Comparison of ENCODE assay signal across 10 cellular contexts in the genomic region with DNA sequence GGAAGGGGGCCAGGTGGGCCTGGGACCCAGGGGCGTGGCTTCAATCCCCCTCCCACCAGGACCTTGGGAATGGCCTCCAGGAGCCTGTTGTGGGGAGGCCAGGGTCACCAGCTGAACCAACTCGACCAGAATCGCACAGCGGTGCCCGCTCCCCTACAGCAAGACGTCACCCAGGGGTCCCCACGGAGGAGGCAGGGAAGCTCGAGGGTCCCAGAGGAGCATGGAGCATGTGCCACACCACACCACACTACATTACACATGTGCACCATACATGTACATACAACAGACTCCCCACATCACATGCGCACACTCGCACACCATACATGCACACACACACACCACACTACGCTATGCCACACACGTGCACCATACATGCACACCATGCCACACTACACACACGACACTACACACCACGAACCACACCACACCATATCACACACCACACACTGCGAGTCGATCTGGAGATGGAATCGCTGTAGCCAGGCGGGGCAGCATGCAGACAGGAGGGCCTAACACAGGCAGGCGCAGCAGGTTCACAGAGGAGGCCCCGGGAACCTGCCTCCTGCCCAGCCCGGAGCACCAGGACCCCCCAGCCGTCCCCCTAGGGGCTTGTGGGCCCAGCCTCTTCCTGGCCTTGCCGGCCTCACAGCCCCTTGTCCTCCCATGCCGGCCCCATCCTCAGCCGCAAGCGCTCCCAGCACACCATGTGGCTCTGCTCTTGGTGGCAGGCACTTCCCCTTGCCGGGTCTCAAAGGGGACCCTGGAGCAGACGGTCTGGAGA. TPM values are rescaled to one million over a fixed set of nuclear protein-coding genes. Genes with fewer than 3 reads are reported as not detected.
DNase-seq lines count a peak whose midpoint lies in the region; ATAC-seq and TF ChIP-seq lines count a peak whose summit lies in the region.
"Had no signal": no experiment of that assay in that cellular context is flagged by ENCODE, and none has a peak within 500 bp of the region (broad histone marks: within the 10 kb centered on the region; RNA-seq: fewer than 3 reads in every experiment).

No MANE protein-coding gene starts in this region.

- peaks cover 12% of the 10 kb centered on the region; the same call in 1 of the 2 replicates for H4K20me1 ChIP-seq in Karpas-422 (ENCODE audit: insufficient read depth, low read depth, low read length)

- peaks cover 67% of the 10 kb centered on the region for H3K4me1 Mint-ChIP-seq in T-helper 1 cell treated with Interleukin-12 subunit alpha and Interleukin-12 subunit beta and Interleukin-4 antibody, amounts not matched to agents 30 μg/mL and 1 μg/mL, for 36 hours (ENCODE audit: low read depth)

- H3K36me3 Mint-ChIP-seq in T-helper 1 cell treated with Interleukin-12 subunit alpha and Interleukin-12 subunit beta and Interleukin-4 antibody, amounts not matched to agents 30 μg/mL and 1 μg/mL, for 36 hours (ENCODE audit: low read depth), result peaks cover 38% of the 10 kb centered on the region

- H3K9me3 ChIP-seq in Karpas-422 (ENCODE audit: low read length) (no peaks in the 10 kb centered on the region), esophagus muscularis mucosa (no peaks in the 10 kb centered on the region), stomach smooth muscle (ENCODE audit: control insufficient read depth in 2 of 2, low read length in 2 of 2) (no peaks in the 10 kb centered on the region)

- CTCF ChIA-PET in GM10248 (lab: Yijun Ruan, JAX), result interaction anchor here (0.7 to 1.9 kb wide), 8 partner anchors 9 to 119 kb away, joined by 3 to 7 read pairs (median 4); partner anchors contain the start of gene UBE2G2

- no peak for TF ChIP-seq EP300 in esophagus muscularis mucosa (IDR thresholded peaks at IDR 0.05)

- peaks cover 5% of the 10 kb centered on the region; the same call in 1 of the 2 replicates for H3K36me3 ChIP-seq in Karpas-422 (ENCODE audit: insufficient read depth, low read length)
- H3K36me3 ChIP-seq in esophagus muscularis mucosa, result no peaks in the 10 kb centered on the region
- no peaks in the 10 kb centered on the region for H3K36me3 ChIP-seq in stomach smooth muscle (ENCODE audit: control insufficient read depth in 2 of 2, insufficient read depth in 2 of 2, low read length in 2 of 2)

- no peak for DNase-seq in T-helper 1 cell
- peak; percentile 66 for DNase-seq in Karpas-422
- no peak for DNase-seq in esophagus muscularis mucosa (ENCODE audit: extremely low spot score)
- no peak for DNase-seq in GM10248 (ENCODE audit: extremely low spot score)
- no peak for DNase-seq in HUDEP-2 (lab: John Stamatoyannopoulos, UW; ENCODE audit: unreplicated experiment in 76 of 76)
- DNase-seq: 8988T, mammary epithelial cell had no signal

- peak overlapping the region; percentile 99 for H3K4me3 Mint-ChIP-seq in T-helper 1 cell treated with Interleukin-12 subunit alpha and Interleukin-12 subunit beta and Interleukin-4 antibody, amounts not matched to agents 30 μg/mL and 1 μg/mL, for 36 hours

- WGBS in esophagus muscularis mucosa, result 75% methylated on average over 21 of the region's 28 CpGs

- POLR2A ChIA-PET in GM10248 (lab: Yijun Ruan, JAX), result no interaction called here

- H3K4me3 ChIP-seq in Karpas-422 (ENCODE audit: low read length) (peak overlapping the region; percentile 94), esophagus muscularis mucosa (peak overlapping the region; percentile 37 to 49 (median 38)), stomach smooth muscle (ENCODE audit: low read length in 2 of 2) (peak overlapping the region; percentile 12 to 57)

- no peaks in the 10 kb centered on the region for H3K9me3 Mint-ChIP-seq in T-helper 1 cell treated with Interleukin-12 subunit alpha and Interleukin-12 subunit beta and Interleukin-4 antibody, amounts not matched to agents 30 μg/mL and 1 μg/mL, for 36 hours

- no peak overlapping the region for H2AFZ ChIP-seq in Karpas-422 (ENCODE audit: low read length)

- H3K4me1 ChIP-seq in Karpas-422 (ENCODE audit: low read length), result peaks cover 78% of the 10 kb centered on the region
- peaks cover 0 to 13% (median 4%) of the 10 kb centered on the region in 4 donors for H3K4me1 ChIP-seq in esophagus muscularis mucosa
- H3K4me1 ChIP-seq in stomach smooth muscle (ENCODE audit: control insufficient read depth, insufficient read depth, low read length), result no peaks in the 10 kb centered on the region

- ATAC-seq in GM18873 (IDR thresholded peaks at IDR 0.05; ENCODE audit: low FRiP score, unreplicated experiment), result no peak

- H3K4me2 ChIP-seq in Karpas-422 (ENCODE audit: low read depth, low read length, poor library complexity, severe bottlenecking), result peak overlapping the region; percentile 92

- H3K27ac Mint-ChIP-seq in T-helper 1 cell treated with Interleukin-12 subunit alpha and Interleukin-12 subunit beta and Interleukin-4 antibody, amounts not matched to agents 30 μg/mL and 1 μg/mL, for 36 hours, result peak overlapping the region; percentile 91

- H3K27me3 ChIP-seq in Karpas-422 (ENCODE audit: low read length), result no peaks in the 10 kb centered on the region
- peaks cover 0 to 32% (median 0%) of the 10 kb centered on the region in 4 donors for H3K27me3 ChIP-seq in esophagus muscularis mucosa
- peaks cover 8 to 13% of the 10 kb centered on the region in 2 donors for H3K27me3 ChIP-seq in stomach smooth muscle (ENCODE audit: control insufficient read depth in 1 of 2, insufficient read depth in 2 of 2, low read length in 2 of 2)

- no peak for TF ChIP-seq POLR2A in esophagus muscularis mucosa (IDR thresholded peaks at IDR 0.05; ENCODE audit: low read depth)

- TF ChIP-seq CTCF in esophagus muscularis mucosa (IDR thresholded peaks at IDR 0.05) (no peak), GM10248 (IDR thresholded peaks at IDR 0.05; ENCODE audit: control extremely low read depth, extremely low read depth, low read depth, missing control alignments) (no peak)

- H3K27ac ChIP-seq in Karpas-422 (ENCODE audit: low read length), result peak overlapping the region; percentile 96
- H3K27ac ChIP-seq in esophagus muscularis mucosa (replicated peaks in 1 of 4), result peak overlapping the region in 3 of 4 donors; percentile 5 to 23 (median 15)
- no peak overlapping the region for H3K27ac ChIP-seq in stomach smooth muscle (ENCODE audit: low read length)

- no peaks in the 10 kb centered on the region for H3K9me2 ChIP-seq in Karpas-422 (replicated peaks; ENCODE audit: insufficient read depth, low read length)

- intact Hi-C loops in esophagus muscularis mucosa (cut with DNase I), result no loop called here

- H3K27me3 Mint-ChIP-seq in T-helper 1 cell treated with Interleukin-12 subunit alpha and Interleukin-12 subunit beta and Interleukin-4 antibody, amounts not matched to agents 30 μg/mL and 1 μg/mL, for 36 hours (ENCODE audit: low read depth), result no peaks in the 10 kb centered on the region

- H3K79me2 ChIP-seq in Karpas-422 (ENCODE audit: low read length), result peaks cover 71% of the 10 kb centered on the region

- peak overlapping the region; percentile 93 for H3K9ac ChIP-seq in Karpas-422 (ENCODE audit: low read length)
- H3K9ac ChIP-seq in stomach smooth muscle (ENCODE audit: low read length in 2 of 2), result no peak overlapping the region

RNA-seq across cellular contexts. Expression of gene ITGB2, which starts 0.6 kb away (rescaled TPM):
- total RNA-seq in Karpas-422 (2014; rRNA removed; shearing (Covaris generic); ENCODE audit: low replicate concordance), result 252 and 484 TPM in 2 replicates
- 100 to 1,000 TPM in 1 of 4 donors, 10 to 100 TPM in 3; 33.2 to 110 (median 44.0) TPM for total RNA-seq in esophagus muscularis mucosa

RNA-seq across cellular contexts. Expression of gene SLX9, which starts 19.7 kb away (rescaled TPM):
- 12.2 and 48.7 TPM in 2 replicates for total RNA-seq in Karpas-422 (2014; rRNA removed; shearing (Covaris generic); ENCODE audit: low replicate concordance)
- total RNA-seq in esophagus muscularis mucosa, result 10 to 100 TPM; 20.8 to 59.3 (median 27.6) TPM

RNA-seq across cellular contexts. Expression of gene PTTG1IP, which starts 46.6 kb away (rescaled TPM):
- total RNA-seq in Karpas-422 (2014; rRNA removed; shearing (Covaris generic); ENCODE audit: low replicate concordance), result 37.8 and 44.7 TPM in 2 replicates
- total RNA-seq in esophagus muscularis mucosa, result 100 to 1,000 TPM; 222 to 382 (median 302) TPM

Comparison
In these comparisons a context has a peak if more than half of its experiments do, and no peak if none do; other contexts are left out.
1. H3K4me3 ChIP-seq: peak in every context shown above with its lines; median percentile 94 in Karpas-422; 38 in esophagus muscularis mucosa; 34 in stomach smooth muscle.